In the genomic region with DNA sequence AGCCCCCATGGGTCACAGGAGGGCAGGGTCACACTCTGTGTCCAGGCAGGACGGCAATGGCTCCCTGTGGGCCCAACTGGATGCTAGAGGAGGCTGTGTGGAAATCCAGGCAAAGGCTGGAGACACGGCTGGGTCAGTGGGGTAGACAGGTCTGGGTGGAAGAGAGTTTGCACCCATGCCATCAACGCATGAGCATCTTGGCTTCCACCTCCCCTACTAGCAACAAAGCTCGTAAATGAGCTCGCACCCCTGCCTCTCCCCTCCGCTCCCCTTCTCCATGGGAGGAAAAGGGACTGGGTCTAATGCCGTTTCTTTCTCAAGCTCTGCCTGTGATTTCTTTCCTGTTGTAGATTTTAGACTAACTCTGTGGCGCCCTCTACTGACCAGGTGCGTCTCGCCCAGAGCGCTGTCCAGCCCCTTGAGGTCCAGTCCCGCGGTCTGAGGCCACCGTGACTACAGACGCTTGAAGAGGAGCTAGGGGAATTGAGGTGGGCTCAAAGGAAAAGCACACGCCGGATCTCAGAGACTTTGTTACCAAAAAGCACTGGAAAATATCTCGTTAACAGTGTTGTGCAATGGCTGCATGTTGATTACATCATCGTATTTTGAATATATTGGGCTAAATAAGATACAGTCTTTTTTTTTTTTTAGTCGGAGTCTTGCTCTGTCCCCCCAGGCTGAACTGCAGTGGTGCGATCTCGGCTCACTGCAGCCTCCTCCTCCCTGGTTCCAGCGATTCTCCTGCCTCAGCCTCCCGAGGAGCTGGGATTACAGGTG, we compare ENCODE assay signal across 1 cellular context.
TF ChIP-seq lines count a peak whose summit lies in the region.

No MANE protein-coding gene starts in this region.

TF ChIP-seq in GM23338, 12 proteins besides CTCF, POLR2A, EP300 and RAD21 (continued from another document):
- TF ChIP-seq, protein P1, sequence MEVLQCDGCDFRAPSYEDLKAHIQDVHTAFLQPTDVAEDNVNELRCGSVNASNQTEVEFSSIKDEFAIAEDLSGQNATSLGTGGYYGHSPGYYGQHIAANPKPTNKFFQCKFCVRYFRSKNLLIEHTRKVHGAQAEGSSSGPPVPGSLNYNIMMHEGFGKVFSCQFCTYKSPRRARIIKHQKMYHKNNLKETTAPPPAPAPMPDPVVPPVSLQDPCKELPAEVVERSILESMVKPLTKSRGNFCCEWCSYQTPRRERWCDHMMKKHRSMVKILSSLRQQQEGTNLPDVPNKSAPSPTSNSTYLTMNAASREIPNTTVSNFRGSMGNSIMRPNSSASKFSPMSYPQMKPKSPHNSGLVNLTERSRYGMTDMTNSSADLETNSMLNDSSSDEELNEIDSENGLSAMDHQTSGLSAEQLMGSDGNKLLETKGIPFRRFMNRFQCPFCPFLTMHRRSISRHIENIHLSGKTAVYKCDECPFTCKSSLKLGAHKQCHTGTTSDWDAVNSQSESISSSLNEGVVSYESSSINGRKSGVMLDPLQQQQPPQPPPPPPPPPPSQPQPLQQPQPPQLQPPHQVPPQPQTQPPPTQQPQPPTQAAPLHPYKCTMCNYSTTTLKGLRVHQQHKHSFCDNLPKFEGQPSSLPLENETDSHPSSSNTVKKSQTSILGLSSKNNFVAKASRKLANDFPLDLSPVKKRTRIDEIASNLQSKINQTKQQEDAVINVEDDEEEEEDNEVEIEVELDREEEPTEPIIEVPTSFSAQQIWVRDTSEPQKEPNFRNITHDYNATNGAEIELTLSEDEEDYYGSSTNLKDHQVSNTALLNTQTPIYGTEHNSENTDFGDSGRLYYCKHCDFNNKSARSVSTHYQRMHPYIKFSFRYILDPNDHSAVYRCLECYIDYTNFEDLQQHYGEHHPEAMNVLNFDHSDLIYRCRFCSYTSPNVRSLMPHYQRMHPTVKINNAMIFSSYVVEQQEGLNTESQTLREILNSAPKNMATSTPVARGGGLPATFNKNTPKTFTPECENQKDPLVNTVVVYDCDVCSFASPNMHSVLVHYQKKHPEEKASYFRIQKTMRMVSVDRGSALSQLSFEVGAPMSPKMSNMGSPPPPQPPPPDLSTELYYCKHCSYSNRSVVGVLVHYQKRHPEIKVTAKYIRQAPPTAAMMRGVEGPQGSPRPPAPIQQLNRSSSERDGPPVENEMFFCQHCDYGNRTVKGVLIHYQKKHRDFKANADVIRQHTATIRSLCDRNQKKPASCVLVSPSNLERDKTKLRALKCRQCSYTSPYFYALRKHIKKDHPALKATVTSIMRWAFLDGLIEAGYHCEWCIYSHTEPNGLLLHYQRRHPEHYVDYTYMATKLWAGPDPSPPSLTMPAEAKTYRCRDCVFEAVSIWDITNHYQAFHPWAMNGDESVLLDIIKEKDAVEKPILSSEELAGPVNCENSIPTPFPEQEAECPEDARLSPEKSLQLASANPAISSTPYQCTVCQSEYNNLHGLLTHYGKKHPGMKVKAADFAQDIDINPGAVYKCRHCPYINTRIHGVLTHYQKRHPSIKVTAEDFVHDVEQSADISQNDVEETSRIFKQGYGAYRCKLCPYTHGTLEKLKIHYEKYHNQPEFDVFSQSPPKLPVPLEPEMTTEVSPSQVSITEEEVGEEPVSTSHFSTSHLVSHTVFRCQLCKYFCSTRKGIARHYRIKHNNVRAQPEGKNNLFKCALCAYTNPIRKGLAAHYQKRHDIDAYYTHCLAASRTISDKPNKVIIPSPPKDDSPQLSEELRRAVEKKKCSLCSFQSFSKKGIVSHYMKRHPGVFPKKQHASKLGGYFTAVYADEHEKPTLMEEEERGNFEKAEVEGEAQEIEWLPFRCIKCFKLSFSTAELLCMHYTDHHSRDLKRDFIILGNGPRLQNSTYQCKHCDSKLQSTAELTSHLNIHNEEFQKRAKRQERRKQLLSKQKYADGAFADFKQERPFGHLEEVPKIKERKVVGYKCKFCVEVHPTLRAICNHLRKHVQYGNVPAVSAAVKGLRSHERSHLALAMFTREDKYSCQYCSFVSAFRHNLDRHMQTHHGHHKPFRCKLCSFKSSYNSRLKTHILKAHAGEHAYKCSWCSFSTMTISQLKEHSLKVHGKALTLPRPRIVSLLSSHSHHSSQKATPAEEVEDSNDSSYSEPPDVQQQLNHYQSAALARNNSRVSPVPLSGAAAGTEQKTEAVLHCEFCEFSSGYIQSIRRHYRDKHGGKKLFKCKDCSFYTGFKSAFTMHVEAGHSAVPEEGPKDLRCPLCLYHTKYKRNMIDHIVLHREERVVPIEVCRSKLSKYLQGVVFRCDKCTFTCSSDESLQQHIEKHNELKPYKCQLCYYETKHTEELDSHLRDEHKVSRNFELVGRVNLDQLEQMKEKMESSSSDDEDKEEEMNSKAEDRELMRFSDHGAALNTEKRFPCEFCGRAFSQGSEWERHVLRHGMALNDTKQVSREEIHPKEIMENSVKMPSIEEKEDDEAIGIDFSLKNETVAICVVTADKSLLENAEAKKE (CRISPR knock-in tag; IDR thresholded peaks at IDR 0.05), result no peak
- TF ChIP-seq ZNF331 (CRISPR knock-in tag; IDR thresholded peaks at IDR 0.05; ENCODE audit: low read depth) (no peak), ETS1 (IDR thresholded peaks at IDR 0.05) (no peak)
